13 cellular contexts compared by ENCODE assay signal in genomic region chr6:43481591-43482242, GRCh38. TPM values are rescaled to one million over a fixed set of nuclear protein-coding genes. Genes with fewer than 3 reads are reported as not detected.
DNase-seq lines count a peak whose midpoint lies in the region; ATAC-seq and TF ChIP-seq lines count a peak whose summit lies in the region.
"Had no signal": no experiment of that assay in that cellular context is flagged by ENCODE, and none has a peak within 500 bp of the region (broad histone marks: within the 10 kb centered on the region; RNA-seq: fewer than 3 reads in every experiment).

No MANE protein-coding gene starts in this region.

- POLR2A ChIA-PET in OCI-LY7 (lab: Charles Lee): no interaction called here

- CTCF ChIA-PET in OCI-LY7 (lab: Charles Lee; ENCODE audit: unreplicated experiment): no interaction called here

- H3K4me2 ChIP-seq in OCI-LY7 (ENCODE audit: low read length) (no peak overlapping the region), smooth muscle cell (no peak overlapping the region)

- ATAC-seq in HG03159 (IDR thresholded peaks at IDR 0.05; ENCODE audit: unreplicated experiment): no peak
- ATAC-seq: left colon; natural killer cell treated with Interleukin-12 subunit alpha and Interleukin-12 subunit beta and Interleukin-15 and Interleukin-18, amount 100 ng/mL, for 72 hours had no signal

- intact Hi-C loops in OCI-LY7 (cut with micrococcal nuclease; ENCODE audit: unreplicated experiment): no loop called here

- H3K27ac ChIP-seq in OCI-LY7 (ENCODE audit: low read depth, low read length, poor library complexity, severe bottlenecking) (no peak overlapping the region), smooth muscle cell (ENCODE audit: low read depth) (peak overlapping the region; percentile 38)
- H3K27ac ChIP-seq: GM23248, Peyer's patch had no signal

- WGBS in smooth muscle cell (ENCODE audit: low lambda C conversion rate): 82% methylated on average over 11 of the region's 11 CpGs

- H3K27me3 ChIP-seq in smooth muscle cell (ENCODE audit: low read depth): no peaks in the 10 kb centered on the region
- H3K27me3 ChIP-seq in MG63: no peaks in the 10 kb centered on the region
- H3K27me3 ChIP-seq: Peyer's patch had no signal

- H4K20me1 ChIP-seq in OCI-LY7 (ENCODE audit: insufficient read depth, low read length) (no peaks in the 10 kb centered on the region), smooth muscle cell (ENCODE audit: low read depth) (peaks cover 52% of the 10 kb centered on the region)

- no peak overlapping the region for H3K9ac ChIP-seq in smooth muscle cell (ENCODE audit: low read depth)
- H3K9ac ChIP-seq: GM23248 had no signal

- no peak for DNase-seq in OCI-LY7 (ENCODE audit: low spot score)
- peak; percentile 94 for DNase-seq in epithelial cell of esophagus (ENCODE audit: low read depth)
- DNase-seq in smooth muscle cell (lab: John Stamatoyannopoulos, UW; ENCODE audit: unreplicated experiment): no peak
- no peak for DNase-seq in MG63
- DNase-seq: activated CD4-positive, alpha-beta T cell treated with anti-CD3 and anti-CD28 coated beads, Interleukin-2, amount 10 ng/mL, durations not matched to agents 24 days and 14 days; activated gamma-delta T cell treated with Interleukin-2 at 50 U/mL for 16 hours; GM23248; left colon; NCI-H1105 treated with DMSO at 0.1 percent for 48 hours; NCI-H446 treated with DMSO at 0.1 percent for 48 hours; Peyer's patch had no signal

- TSS peak; percentile 24 for BruUV-seq in OCI-LY7 (replicated peaks; lab: Mats Ljungman, UMichigan)

- peaks cover 3% of the 10 kb centered on the region for H3F3A ChIP-seq in smooth muscle cell (ENCODE audit: low read depth)

- H3K4me3 ChIP-seq in OCI-LY7 (ENCODE audit: low read depth, low read length, poor library complexity, severe bottlenecking) (no peak overlapping the region), epithelial cell of esophagus (ENCODE audit: low read length) (no peak overlapping the region), smooth muscle cell (no peak overlapping the region), MG63 (no peak overlapping the region)
- H3K4me3 ChIP-seq: GM23248, Peyer's patch had no signal

- H3K79me2 ChIP-seq in OCI-LY7 (ENCODE audit: insufficient read depth, low read depth, low read length) (peaks cover 8% of the 10 kb centered on the region; the same call in 1 of the 2 replicates), smooth muscle cell (ENCODE audit: low read depth) (peaks cover 82% of the 10 kb centered on the region)

- H3K9me2 ChIP-seq in OCI-LY7 (ENCODE audit: insufficient read depth, low read length): no peaks in the 10 kb centered on the region

- TF ChIP-seq CTCF in OCI-LY7 (conservative IDR thresholded peaks at IDR 0.05; ENCODE audit: low read length): no peak
- TF ChIP-seq CTCF in epithelial cell of esophagus (IDR thresholded peaks at IDR 0.05; ENCODE audit: insufficient read depth, low read depth, low read length, missing control alignments): no peak
- no peak for TF ChIP-seq CTCF in smooth muscle cell (IDR thresholded peaks at IDR 0.05; ENCODE audit: borderline replicate concordance, insufficient read depth, poor library complexity, severe bottlenecking)

- H3K36me3 ChIP-seq in OCI-LY7 (ENCODE audit: insufficient read depth, low read length) (peaks cover 4% of the 10 kb centered on the region; the same call in 1 of the 2 replicates), smooth muscle cell (ENCODE audit: low read depth) (no peaks in the 10 kb centered on the region), MG63 (no peaks in the 10 kb centered on the region)

- H3K9me3 ChIP-seq in OCI-LY7 (ENCODE audit: low read length) (no peaks in the 10 kb centered on the region), smooth muscle cell (replicated peaks; ENCODE audit: low read depth) (no peaks in the 10 kb centered on the region), MG63 (no peaks in the 10 kb centered on the region)
- H3K9me3 ChIP-seq: Peyer's patch had no signal

- no peak overlapping the region for H2AFZ ChIP-seq in OCI-LY7 (ENCODE audit: low read length)
- no peak overlapping the region for H2AFZ ChIP-seq in smooth muscle cell (ENCODE audit: low read depth)
- H2AFZ ChIP-seq: GM23248 had no signal

- H3K4me1 ChIP-seq in OCI-LY7 (ENCODE audit: insufficient read depth, low read length, poor library complexity, severe bottlenecking) (peaks cover 16% of the 10 kb centered on the region), smooth muscle cell (ENCODE audit: low read depth) (peaks cover 12% of the 10 kb centered on the region)

RNA-seq across cellular contexts. Expression of gene TJAP1, which starts 4.3 kb away (rescaled TPM):
- total RNA-seq in OCI-LY7 (2014; rRNA removed; shearing (Covaris generic)): 16.7 and 22.0 TPM in 2 replicates
- total RNA-seq in OCI-LY7 (2022): 32.3 and 34.4 TPM in 2 replicates
- 9.3 and 25.5 TPM in 2 replicates for total RNA-seq in smooth muscle cell
- 13.5 and 15.3 TPM in 2 replicates for polyA plus RNA-seq in smooth muscle cell
- total RNA-seq in MG63 (2014; rRNA removed; shearing (Covaris generic); ENCODE audit: low replicate concordance): 8.1 and 19.0 TPM in 2 replicates

RNA-seq across cellular contexts. Expression of gene DLK2, which starts 26.4 kb away (rescaled TPM):
- not detected in 2 replicates for total RNA-seq in OCI-LY7 (2014; rRNA removed; shearing (Covaris generic))
- not detected in 2 replicates for total RNA-seq in OCI-LY7 (2022)
- 0.27 and 2.0 TPM in 2 replicates for total RNA-seq in smooth muscle cell
- polyA plus RNA-seq in smooth muscle cell: 3.7 and 3.8 TPM in 2 replicates
- 1.5 TPM in 1 of 2 replicates, not detected in the other for total RNA-seq in MG63 (2014; rRNA removed; shearing (Covaris generic); ENCODE audit: low replicate concordance)
- total RNA-seq: Peyer's patch had no signal

RNA-seq across cellular contexts. Expression of gene LRRC73, which starts 28.4 kb away (rescaled TPM):
- 0.19 TPM in 1 of 2 replicates, not detected in the other for total RNA-seq in OCI-LY7 (2014; rRNA removed; shearing (Covaris generic))
- total RNA-seq in OCI-LY7 (2022) (0.25 and 0.52 TPM in 2 replicates), smooth muscle cell (0.09 and 2.1 TPM in 2 replicates)
- polyA plus RNA-seq in smooth muscle cell: 1.8 and 2.2 TPM in 2 replicates
- 0.10 TPM in 1 of 2 replicates, not detected in the other for total RNA-seq in MG63 (2014; rRNA removed; shearing (Covaris generic); ENCODE audit: low replicate concordance)

RNA-seq across cellular contexts. Expression of gene YIPF3, which starts 35.0 kb away (rescaled TPM):
- total RNA-seq in OCI-LY7 (2014; rRNA removed; shearing (Covaris generic)): 31.8 and 38.2 TPM in 2 replicates
- total RNA-seq in OCI-LY7 (2022): 41.9 and 45.5 TPM in 2 replicates
- total RNA-seq in smooth muscle cell: 145 and 199 TPM in 2 replicates
- 181 and 182 TPM in 2 replicates for polyA plus RNA-seq in smooth muscle cell
- 41.1 and 51.9 TPM in 2 replicates for total RNA-seq in MG63 (2014; rRNA removed; shearing (Covaris generic); ENCODE audit: low replicate concordance)

RNA-seq across cellular contexts. Expression of gene POLR1C, which starts 35.2 kb away (rescaled TPM):
- 40.7 and 46.0 TPM in 2 replicates for total RNA-seq in OCI-LY7 (2014; rRNA removed; shearing (Covaris generic))
- 36.9 and 41.2 TPM in 2 replicates for total RNA-seq in OCI-LY7 (2022)
- total RNA-seq in smooth muscle cell: 27.0 and 33.4 TPM in 2 replicates
- polyA plus RNA-seq in smooth muscle cell: 21.0 and 39.8 TPM in 2 replicates
- 24.6 and 37.6 TPM in 2 replicates for total RNA-seq in MG63 (2014; rRNA removed; shearing (Covaris generic); ENCODE audit: low replicate concordance)
